Comparison of ENCODE assay signal across 23 cellular contexts in genomic region chr11:120625565-120625964, GRCh38.
"Had no signal": no experiment of that assay in that cellular context is flagged by ENCODE, and none has a peak within 500 bp of the region (broad histone marks: within the 10 kb centered on the region; RNA-seq: fewer than 3 reads in every experiment).

No MANE protein-coding gene starts in this region.

- H3K4me1 Mint-ChIP-seq: activated T-helper 17 cell treated with anti-CD3 and anti-CD28 coated beads, Interleukin-2, amount 50 U/mL, for 72 hours; naive thymus-derived CD4-positive, alpha-beta T cell; stimulated activated effector memory CD8-positive, alpha-beta T cell treated with anti-CD3 and anti-CD28 coated beads, Interleukin-12 subunit alpha, Interleukin-12 subunit beta, amount 100 ng/mL, for 72 hours had no signal

- ATAC-seq: activated T-cell treated with anti-CD3 and anti-CD28 coated beads, Interleukin-2, amount 50 U/mL, for 4 hours; activated T-helper 17 cell treated with anti-CD3 and anti-CD28 coated beads, Interleukin-2, amount 50 U/mL, for 72 hours; heart left ventricle; naive thymus-derived CD4-positive, alpha-beta T cell; psoas muscle; stimulated activated effector memory CD8-positive, alpha-beta T cell treated with anti-CD3 and anti-CD28 coated beads, Interleukin-12 subunit alpha, Interleukin-12 subunit beta, amount 100 ng/mL, for 72 hours had no signal

- DNase-seq: activated CD4-positive, alpha-beta memory T cell treated with anti-CD3 and anti-CD28 coated beads for 36 hours; activated CD4-positive, alpha-beta T cell treated with anti-CD3 and anti-CD28 coated beads for 48 hours; activated gamma-delta T cell treated with Interleukin-2 at 50 U/mL for 16 hours; activated naive CD4-positive, alpha-beta T cell treated with anti-CD3 and anti-CD28 coated beads, Interleukin-2, amount 50 U/mL, for 16 hours; activated T-cell treated with anti-CD3 and anti-CD28 coated beads, Interleukin-2, amount 50 U/mL, for 4 hours; central memory CD4-positive, alpha-beta T cell; immature natural killer cell; kidney; midbrain; naive thymus-derived CD4-positive, alpha-beta T cell; nucleus accumbens; psoas muscle; sigmoid colon; small intestine; stimulated activated CD4-positive, alpha-beta T cell treated with anti-CD3 and anti-CD28 coated beads, Interleukin-4, amount 100 ng/mL, for 24 hours; tibial artery had no signal

- H3K9me3 Mint-ChIP-seq: activated CD4-positive, alpha-beta memory T cell treated with anti-CD3 and anti-CD28 coated beads for 36 hours; activated T-cell treated with anti-CD3 and anti-CD28 coated beads, Interleukin-2, amount 50 U/mL, for 4 hours; activated T-helper 17 cell treated with anti-CD3 and anti-CD28 coated beads, Interleukin-2, amount 50 U/mL, for 72 hours; immature natural killer cell; naive thymus-derived CD4-positive, alpha-beta T cell; neural crest cell; stimulated activated effector memory CD8-positive, alpha-beta T cell treated with anti-CD3 and anti-CD28 coated beads, Interleukin-12 subunit alpha, Interleukin-12 subunit beta, amount 100 ng/mL, for 72 hours had no signal

- H3K9me3 ChIP-seq: breast epithelium, heart left ventricle, psoas muscle, sigmoid colon, suprapubic skin, tibial artery had no signal

- H3K27me3 ChIP-seq: breast epithelium, heart left ventricle, suprapubic skin, tibial artery had no signal

- H3K4me1 ChIP-seq: breast epithelium, parathyroid adenoma, psoas muscle, sigmoid colon, suprapubic skin, tibial artery had no signal

- H3K4me3 Mint-ChIP-seq: activated CD4-positive, alpha-beta memory T cell treated with anti-CD3 and anti-CD28 coated beads for 36 hours; activated T-cell treated with anti-CD3 and anti-CD28 coated beads, Interleukin-2, amount 50 U/mL, for 4 hours; activated T-helper 17 cell treated with anti-CD3 and anti-CD28 coated beads, Interleukin-2, amount 50 U/mL, for 72 hours; immature natural killer cell; naive thymus-derived CD4-positive, alpha-beta T cell; neural crest cell; stimulated activated effector memory CD8-positive, alpha-beta T cell treated with anti-CD3 and anti-CD28 coated beads, Interleukin-12 subunit alpha, Interleukin-12 subunit beta, amount 100 ng/mL, for 72 hours had no signal

- H3K4me3 ChIP-seq: breast epithelium, heart left ventricle, psoas muscle, sigmoid colon, suprapubic skin, tibial artery had no signal

- H3K36me3 Mint-ChIP-seq: activated CD4-positive, alpha-beta memory T cell treated with anti-CD3 and anti-CD28 coated beads for 36 hours; immature natural killer cell; naive thymus-derived CD4-positive, alpha-beta T cell; stimulated activated effector memory CD8-positive, alpha-beta T cell treated with anti-CD3 and anti-CD28 coated beads, Interleukin-12 subunit alpha, Interleukin-12 subunit beta, amount 100 ng/mL, for 72 hours had no signal

- H3K36me3 ChIP-seq: breast epithelium, heart left ventricle, sigmoid colon, suprapubic skin, tibial artery had no signal

- H3K27ac ChIP-seq: breast epithelium, heart left ventricle, parathyroid adenoma, psoas muscle, sigmoid colon, suprapubic skin, tibial artery had no signal

- H3K27ac Mint-ChIP-seq: activated CD4-positive, alpha-beta memory T cell treated with anti-CD3 and anti-CD28 coated beads for 36 hours; activated T-helper 17 cell treated with anti-CD3 and anti-CD28 coated beads, Interleukin-2, amount 50 U/mL, for 72 hours; immature natural killer cell; naive thymus-derived CD4-positive, alpha-beta T cell; stimulated activated effector memory CD8-positive, alpha-beta T cell treated with anti-CD3 and anti-CD28 coated beads, Interleukin-12 subunit alpha, Interleukin-12 subunit beta, amount 100 ng/mL, for 72 hours had no signal
